In genomic region chr21:37139902-37140301, GRCh38 we compare ENCODE assay signal across 14 cellular contexts.
DNase-seq lines count a peak whose midpoint lies in the region; ATAC-seq and TF ChIP-seq lines count a peak whose summit lies in the region.
"Had no signal": no experiment of that assay in that cellular context is flagged by ENCODE, and none has a peak within 500 bp of the region (broad histone marks: within the 10 kb centered on the region; RNA-seq: fewer than 3 reads in every experiment).

No MANE protein-coding gene starts in this region.

- peaks cover 5% of the 10 kb centered on the region for H3K9me3 Mint-ChIP-seq in activated naive CD4-positive, alpha-beta T cell treated with anti-CD3 and anti-CD28 coated beads, Interleukin-2, amount 10 ng/mL, durations not matched to agents 7 days and 5 days

- DNase-seq in AG08395 (ENCODE audit: low spot score) (peak; percentile 14), HCEC 1CT (peak; percentile 46), astrocyte of the cerebellum (ENCODE audit: low read depth) (peak; percentile 67), iPS DF 6.9 (ENCODE audit: low read depth, low spot score) (peak; percentile 18), mucosa of descending colon (no peak), NCI-H510A treated with DMSO at 0.1 percent for 48 hours (lab: John Stamatoyannopoulos, UW) (no peak), aorta (no peak)
- no peak for DNase-seq in activated naive CD4-positive, alpha-beta T cell treated with anti-CD3 and anti-CD28 coated beads, Interleukin-2, amount 10 ng/mL, durations not matched to agents 7 days and 5 days
- DNase-seq: activated CD4-positive, alpha-beta T cell treated with anti-CD3 and anti-CD28 coated beads, Interleukin-2, amount 50 U/mL, for 48 hours; body of pancreas; effector CD8-positive, alpha-beta T cell; MM.1S; NCI-H2029 had no signal

- no CpG with 5 or more reads among the region's 4 CpGs for WGBS in iPS DF 6.9 (ENCODE audit: insufficient coverage, insufficient read length)
- 38 to 41% methylated on average over 4 of the region's 4 CpGs for WGBS in aorta, 2 donors

- H3K27me3 ChIP-seq in iPS DF 6.9 (ENCODE audit: control insufficient read depth, insufficient read depth, low read length) (no peaks in the 10 kb centered on the region), aorta (ENCODE audit: control insufficient read depth in 1 of 2, insufficient read depth in 2 of 2, low read length in 1 of 2) (no peaks in the 10 kb centered on the region)
- H3K27me3 ChIP-seq: body of pancreas had no signal

- H3K27me3 Mint-ChIP-seq in activated naive CD4-positive, alpha-beta T cell treated with anti-CD3 and anti-CD28 coated beads, Interleukin-2, amount 10 ng/mL, durations not matched to agents 7 days and 5 days = no peaks in the 10 kb centered on the region
- H3K27me3 Mint-ChIP-seq: progenitor cell of endocrine pancreas had no signal

- peaks cover 26% of the 10 kb centered on the region for H3K4me1 Mint-ChIP-seq in activated naive CD4-positive, alpha-beta T cell treated with anti-CD3 and anti-CD28 coated beads, Interleukin-2, amount 10 ng/mL, durations not matched to agents 7 days and 5 days

- H3K9me3 ChIP-seq in iPS DF 6.9 (ENCODE audit: control insufficient read depth, insufficient read depth, low read length) (no peaks in the 10 kb centered on the region; the same call in 1 of the 2 replicates), mucosa of descending colon (no peaks in the 10 kb centered on the region), aorta (ENCODE audit: control insufficient read depth, low read length) (no peaks in the 10 kb centered on the region)
- H3K9me3 ChIP-seq: body of pancreas had no signal

- H3K36me3 ChIP-seq in iPS DF 6.9 (ENCODE audit: control insufficient read depth, insufficient read depth, low read length) (no peaks in the 10 kb centered on the region), mucosa of descending colon (ENCODE audit: low read depth) (peaks cover 7% of the 10 kb centered on the region), aorta (ENCODE audit: control insufficient read depth in 1 of 2, insufficient read depth in 2 of 2, low read length in 1 of 2) (peaks cover 10 to 18% of the 10 kb centered on the region in 2 donors)

- H3K4me3 Mint-ChIP-seq in activated naive CD4-positive, alpha-beta T cell treated with anti-CD3 and anti-CD28 coated beads, Interleukin-2, amount 10 ng/mL, durations not matched to agents 7 days and 5 days = no peak overlapping the region

- ATAC-seq in mucosa of descending colon = no peak
- no peak for ATAC-seq in aorta (ENCODE audit: low FRiP score)
- ATAC-seq: body of pancreas had no signal

- TF ChIP-seq CTCF in astrocyte of the cerebellum (IDR thresholded peaks at IDR 0.05; ENCODE audit: low read depth, low read length, missing control alignments) (no peak), mucosa of descending colon (IDR thresholded peaks at IDR 0.05) (no peak)

- no peak overlapping the region for H3K4me3 ChIP-seq in astrocyte of the cerebellum (ENCODE audit: low read depth, low read length)
- no peak overlapping the region for H3K4me3 ChIP-seq in iPS DF 6.9 (ENCODE audit: low read length)
- no peak overlapping the region for H3K4me3 ChIP-seq in mucosa of descending colon
- no peak overlapping the region for H3K4me3 ChIP-seq in aorta (ENCODE audit: low read length in 2 of 2)
- H3K4me3 ChIP-seq: body of pancreas had no signal

- H3K27ac ChIP-seq in iPS DF 6.9 (ENCODE audit: low read length) (no peak overlapping the region), aorta (ENCODE audit: low read depth in 1 of 2, low read length in 2 of 2) (no peak overlapping the region)
- H3K27ac ChIP-seq: body of pancreas had no signal

- CTCF ChIA-PET in activated naive CD4-positive, alpha-beta T cell treated with anti-CD3 and anti-CD28 coated beads, Interleukin-2, amount 10 ng/mL, durations not matched to agents 7 days and 5 days (lab: Charles Lee) = interaction anchor here (0.7 kb wide), 1 partner anchor 34 kb away, joined by 3 read pairs; no protein-coding TSS in a partner anchor

- H3K4me1 ChIP-seq in iPS DF 6.9 (ENCODE audit: control insufficient read depth, insufficient read depth, low read length) (peaks cover 1% of the 10 kb centered on the region; the same call in 1 of the 2 replicates), mucosa of descending colon (ENCODE audit: low read depth) (no peaks in the 10 kb centered on the region), aorta (ENCODE audit: control insufficient read depth in 1 of 2, insufficient read depth in 2 of 2, low read length in 2 of 2) (no peaks in the 10 kb centered on the region)
- H3K4me1 ChIP-seq: body of pancreas had no signal

- H3K27ac Mint-ChIP-seq in activated naive CD4-positive, alpha-beta T cell treated with anti-CD3 and anti-CD28 coated beads, Interleukin-2, amount 10 ng/mL, durations not matched to agents 7 days and 5 days = no peak overlapping the region

- intact Hi-C loops in mucosa of descending colon (cut with DNase I, micrococcal nuclease) (no loop called here), aorta (cut with DNase I) (no loop called here)

- in situ Hi-C loops in astrocyte of the cerebellum (cut with HindIII; ENCODE audit: low sequenced_read_pairs) = no loop called here

- H3K36me3 Mint-ChIP-seq in activated naive CD4-positive, alpha-beta T cell treated with anti-CD3 and anti-CD28 coated beads, Interleukin-2, amount 10 ng/mL, durations not matched to agents 7 days and 5 days = peaks cover 51% of the 10 kb centered on the region

Comparison
In these comparisons a context has a peak if more than half of its experiments do, and no peak if none do; other contexts are left out.
1. DNase-seq: peak in AG08395 (single experiment), HCEC 1CT (single experiment), astrocyte of the cerebellum (single experiment) and iPS DF 6.9 (single experiment); none in mucosa of descending colon (0 of 3), activated naive CD4-positive, alpha-beta T cell treated with anti-CD3 and anti-CD28 coated beads, Interleukin-2, amount 10 ng/mL, durations not matched to agents 7 days and 5 days (single experiment), NCI-H510A treated with DMSO at 0.1 percent for 48 hours (single experiment) and aorta (0 of 2).